In the genomic region with DNA sequence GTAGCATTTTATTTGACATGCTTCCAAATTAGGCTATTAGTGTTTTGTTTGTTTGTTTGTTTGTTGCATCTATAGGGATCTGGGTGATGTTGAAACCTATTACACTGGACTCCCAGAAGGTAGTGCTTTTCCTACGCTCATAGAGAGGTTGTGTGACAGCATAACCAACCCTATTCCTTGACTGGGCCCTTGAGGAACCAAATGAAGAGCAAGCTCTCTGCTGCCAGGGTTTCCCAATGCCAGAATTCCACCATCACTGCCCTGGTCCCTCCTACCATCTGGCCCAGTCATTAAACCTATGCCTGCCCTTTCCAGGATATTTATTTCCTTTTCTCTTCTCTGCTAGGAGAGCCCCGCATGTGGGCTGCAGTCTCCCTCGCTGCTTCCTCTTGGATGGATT, we compare ENCODE assay signal across 25 cellular contexts.
"Had no signal": no experiment of that assay in that cellular context is flagged by ENCODE, and none has a peak within 500 bp of the region (broad histone marks: within the 10 kb centered on the region; RNA-seq: fewer than 3 reads in every experiment).

No MANE protein-coding gene starts in this region.

- ATAC-seq: activated CD4-positive, CD25-positive, alpha-beta regulatory T cell treated with anti-CD3 and anti-CD28 coated beads, Interleukin-2, amount 50 U/mL, for 24 hours; gastroesophageal sphincter; naive thymus-derived CD4-positive, alpha-beta T cell; psoas muscle; stimulated activated memory B cell treated with anti-CD40 and anti-IgM and Interleukin-4, amounts not matched to agents 10 μg/mL and 1 μg/mL and 100 μg/mL, for 72 hours; stimulated activated naive CD8-positive, alpha-beta T cell treated with anti-CD3 and anti-CD28 coated beads, Interleukin-15, amount 100 ng/mL, for 72 hours had no signal

- H3K4me3 ChIP-seq: gastroesophageal sphincter, pancreas, psoas muscle, sigmoid colon, suprapubic skin, tibial artery had no signal

- H3K4me1 ChIP-seq: gastroesophageal sphincter, pancreas, psoas muscle, sigmoid colon, suprapubic skin, tibial artery had no signal

- H3K9me3 ChIP-seq: gastroesophageal sphincter, pancreas, psoas muscle, sigmoid colon, suprapubic skin, tibial artery had no signal

- DNase-seq: activated CD4-positive, alpha-beta memory T cell treated with anti-CD3 and anti-CD28 coated beads, Interleukin-2, amount 10 ng/mL, durations not matched to agents 7 days and 5 days; activated CD4-positive, alpha-beta T cell treated with anti-CD3 and anti-CD28 coated beads, Interleukin-2, amount 10 ng/mL, durations not matched to agents 24 days and 14 days; activated CD8-positive, alpha-beta memory T cell treated with anti-CD3 and anti-CD28 coated beads, Interleukin-2, amount 50 U/mL, for 48 hours; activated gamma-delta T cell; activated naive CD4-positive, alpha-beta T cell treated with anti-CD3 and anti-CD28 coated beads, Interleukin-2, amount 10 ng/mL, durations not matched to agents 7 days and 5 days; activated naive CD8-positive, alpha-beta T cell treated with anti-CD3 and anti-CD28 coated beads, Interleukin-2, amount 10 ng/mL, durations not matched to agents 7 days and 5 days; activated T-cell treated with anti-CD3 and anti-CD28 coated beads, Interleukin-2, amount 50 U/mL, for 24 hours; hippocampal formation; left cardiac atrium; mammary epithelial cell; naive thymus-derived CD4-positive, alpha-beta T cell; pancreas; psoas muscle; sigmoid colon; stimulated activated CD4-positive, alpha-beta T cell treated with anti-CD3 and anti-CD28 coated beads, Interleukin-4, amount 100 ng/mL, for 4 hours; stimulated activated CD8-positive, alpha-beta memory T cell treated with anti-CD3 and anti-CD28 coated beads, Interleukin-4, amount 100 ng/mL, for 48 hours; stimulated activated naive CD8-positive, alpha-beta T cell treated with anti-CD3 and anti-CD28 coated beads, Interleukin-15, amount 100 ng/mL, for 72 hours; T-helper 9 cell; tibial artery; WERI-Rb-1 had no signal

- H3K27ac ChIP-seq: brain microvascular endothelial cell, gastroesophageal sphincter, pancreas, psoas muscle, sigmoid colon, suprapubic skin, tibial artery, WERI-Rb-1 had no signal

- H3K27me3 ChIP-seq: brain microvascular endothelial cell, gastroesophageal sphincter, pancreas, sigmoid colon, suprapubic skin, tibial artery had no signal

- H3K36me3 ChIP-seq: brain microvascular endothelial cell, gastroesophageal sphincter, pancreas, sigmoid colon, suprapubic skin, tibial artery, WERI-Rb-1 had no signal
